1 cellular context compared by ENCODE assay signal in genomic region chr6:37171970-37172812, GRCh38.
A peak's percentile ranks its signal among the peaks of the same experiment; 100 is the strongest.
TF ChIP-seq lines count a peak whose summit lies in the region.

No MANE protein-coding gene starts in this region.

TF ChIP-seq in K562, 482 proteins besides CTCF, POLR2A, EP300 and RAD21 (continued from another document):
- TF ChIP-seq HMBOX1 (IDR thresholded peaks at IDR 0.05) = peak; percentile 76
- TF ChIP-seq, protein P1, sequence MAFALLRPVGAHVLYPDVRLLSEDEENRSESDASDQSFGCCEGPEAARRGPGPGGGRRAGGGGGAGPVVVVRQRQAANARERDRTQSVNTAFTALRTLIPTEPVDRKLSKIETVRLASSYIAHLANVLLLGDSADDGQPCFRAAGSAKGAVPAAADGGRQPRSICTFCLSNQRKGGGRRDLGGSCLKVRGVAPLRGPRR (CRISPR knock-in tag; IDR thresholded peaks at IDR 0.05) = no peak
